Comparison of ENCODE assay signal across 8 cellular contexts in the genomic region with DNA sequence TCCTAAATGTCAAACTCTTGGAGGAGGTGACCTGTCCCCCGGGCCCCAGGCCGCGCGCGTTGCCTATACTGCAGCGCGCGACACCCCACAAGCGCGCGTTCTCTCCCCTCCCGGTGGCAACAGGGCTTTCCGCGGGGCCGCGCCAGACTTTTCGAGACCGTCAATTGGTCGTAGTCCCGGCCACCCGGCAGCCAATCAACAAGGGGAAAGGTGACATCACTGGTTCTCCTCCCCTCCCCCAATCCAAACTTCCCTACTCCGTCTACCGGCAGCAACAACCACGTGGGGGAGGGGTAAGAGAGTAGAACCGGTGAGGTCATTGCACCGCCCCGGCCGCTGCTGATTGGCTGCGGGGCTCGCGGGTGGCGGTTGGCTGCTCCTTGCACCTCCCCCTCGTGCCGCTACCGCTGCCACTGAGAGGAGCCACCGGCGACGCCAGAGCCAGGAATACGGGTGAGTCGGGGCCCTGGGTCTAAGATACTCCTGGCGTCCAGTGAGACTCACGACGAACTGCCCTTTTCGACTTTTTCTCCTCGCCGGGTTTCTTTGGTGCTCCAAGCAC. TPM values are rescaled to one million over a fixed set of nuclear protein-coding genes. Genes with fewer than 3 reads are reported as not detected.
DNase-seq lines count a peak whose midpoint lies in the region; ATAC-seq and TF ChIP-seq lines count a peak whose summit lies in the region.

No MANE protein-coding gene starts in this region.

- H3K27ac Mint-ChIP-seq in progenitor cell of endocrine pancreas: no peak overlapping the region

- no peak overlapping the region for H3K4me3 Mint-ChIP-seq in progenitor cell of endocrine pancreas (ENCODE audit: low read depth)

- intact Hi-C loops in left ventricle myocardium superior (cut with micrococcal nuclease): no loop called here

- peaks cover 22% of the 10 kb centered on the region for H3K4me1 Mint-ChIP-seq in progenitor cell of endocrine pancreas (ENCODE audit: low read depth)

- no peaks in the 10 kb centered on the region for H3K9me3 Mint-ChIP-seq in progenitor cell of endocrine pancreas (ENCODE audit: low read depth)

- TF ChIP-seq CTCF in GM13976 (IDR thresholded peaks at IDR 0.05; ENCODE audit: borderline replicate concordance, control extremely low read depth, extremely low read depth, insufficient read depth, missing control alignments) (no peak), progenitor cell of endocrine pancreas (IDR thresholded peaks at IDR 0.05; ENCODE audit: unreplicated experiment) (no peak)

- DNase-seq in GM13976 (ENCODE audit: low spot score) (peak; percentile 94), NCI-H1436 (lab: John Stamatoyannopoulos, UW) (peak; percentile 100), SW 1271 (lab: John Stamatoyannopoulos, UW) (peak; percentile 96), amniotic epithelial cell (ENCODE audit: low read depth) (peak; percentile 99), left ventricle myocardium superior (peak; percentile 98), progenitor cell of endocrine pancreas (ENCODE audit: low spot score, unreplicated experiment) (peak; percentile 98), ureter (ENCODE audit: low spot score) (peak; percentile 100)

- peaks cover 4% of the 10 kb centered on the region for H3K36me3 Mint-ChIP-seq in progenitor cell of endocrine pancreas (ENCODE audit: insufficient read depth)

- in situ Hi-C loops in GM13976 (cut with MboI; ENCODE audit: low sequenced_read_pairs, unreplicated experiment): no loop called here

- H3K27me3 Mint-ChIP-seq in progenitor cell of endocrine pancreas: no peaks in the 10 kb centered on the region

- ATAC-seq in HG02840 (IDR thresholded peaks at IDR 0.05; ENCODE audit: low FRiP score, unreplicated experiment): peak; percentile 61
- peak; percentile 84 for ATAC-seq in left ventricle myocardium superior

RNA-seq across cellular contexts. Expression of gene CIC, which starts 0.8 kb away (rescaled TPM):
- 37.1 TPM for total RNA-seq in left ventricle myocardium superior
- 86.0 and 87.2 TPM in 2 replicates for total RNA-seq in progenitor cell of endocrine pancreas
- total RNA-seq in ureter: 83.4 TPM

RNA-seq across cellular contexts. Expression of gene ERF, which starts 13.3 kb away (rescaled TPM):
- total RNA-seq in left ventricle myocardium superior: 46.0 TPM
- total RNA-seq in progenitor cell of endocrine pancreas: 106 and 111 TPM in 2 replicates
- 47.4 TPM for total RNA-seq in ureter

RNA-seq across cellular contexts. Expression of gene GSK3A, which starts 25.8 kb away (rescaled TPM):
- 40.0 TPM for total RNA-seq in left ventricle myocardium superior
- 53.0 and 54.7 TPM in 2 replicates for total RNA-seq in progenitor cell of endocrine pancreas
- 36.4 TPM for total RNA-seq in ureter

RNA-seq across cellular contexts. Expression of gene PRR19, which starts 33.7 kb away (rescaled TPM):
- not detected for total RNA-seq in left ventricle myocardium superior
- 3.2 and 3.4 TPM in 2 replicates for total RNA-seq in progenitor cell of endocrine pancreas
- 1.6 TPM for total RNA-seq in ureter

RNA-seq across cellular contexts. Expression of gene PAFAH1B3, which starts 34.2 kb away (rescaled TPM):
- 2.6 TPM for total RNA-seq in left ventricle myocardium superior
- 144 and 157 TPM in 2 replicates for total RNA-seq in progenitor cell of endocrine pancreas
- 19.8 TPM for total RNA-seq in ureter

Comparison
In these comparisons a context has a peak if more than half of its experiments do, and no peak if none do; other contexts are left out.
1. Peak in every context shown above with its lines: DNase-seq and ATAC-seq.